In genomic region chr20:37987602-37988290, GRCh38 we compare ENCODE assay signal across 9 cellular contexts. TPM values are rescaled to one million over a fixed set of nuclear protein-coding genes. Genes with fewer than 3 reads are reported as not detected.
DNase-seq lines count a peak whose midpoint lies in the region; ATAC-seq and TF ChIP-seq lines count a peak whose summit lies in the region.
"Had no signal": no experiment of that assay in that cellular context is flagged by ENCODE, and none has a peak within 500 bp of the region (broad histone marks: within the 10 kb centered on the region; RNA-seq: fewer than 3 reads in every experiment).

No MANE protein-coding gene starts in this region.

- H3K4ac ChIP-seq in mesenchymal stem cell (ENCODE audit: low read depth in 1 of 2, low read length in 2 of 2), result no peak overlapping the region

- H3K27ac ChIP-seq in SJSA1, result peak overlapping the region; percentile 34
- H3K27ac ChIP-seq in mesenchymal stem cell (ENCODE audit: low read length, poor library complexity, severe bottlenecking), result no peak overlapping the region
- peak overlapping the region; percentile 75 for H3K27ac ChIP-seq in temporal lobe (ENCODE audit: low read depth, low read length)

- H2BK15ac ChIP-seq in mesenchymal stem cell (ENCODE audit: low read depth, poor library complexity, severe bottlenecking), result no peak overlapping the region

- ATAC-seq in GM18867 (IDR thresholded peaks at IDR 0.05; ENCODE audit: unreplicated experiment), result no peak

- DNase-seq in SJSA1 (ENCODE audit: low read depth in 1 of 2, low spot score in 2 of 2), result no peak
- no peak for DNase-seq in chondrocyte (ENCODE audit: low spot score)
- no peak for DNase-seq in mesenchymal stem cell
- no peak for DNase-seq in HFFc6
- DNase-seq in NCI-H2196 treated with DMSO at 0.1 percent for 48 hours (lab: John Stamatoyannopoulos, UW; ENCODE audit: unreplicated experiment), result no peak
- DNase-seq: NCI-H1436 treated with DMSO at 0.1 percent for 48 hours, SHP77 had no signal

- H3K4me3 Mint-ChIP-seq in chondrocyte (ENCODE audit: unreplicated experiment) (no peak overlapping the region), HFFc6 (no peak overlapping the region)

- no peak overlapping the region for H2BK5ac ChIP-seq in mesenchymal stem cell (ENCODE audit: low read depth, low read length, poor library complexity, severe bottlenecking)

- H3K36me3 Mint-ChIP-seq in chondrocyte (ENCODE audit: low read depth), result no peaks in the 10 kb centered on the region
- peaks cover 15% of the 10 kb centered on the region for H3K36me3 Mint-ChIP-seq in HFFc6 (ENCODE audit: low read depth)

- H3K4me3 ChIP-seq in SJSA1, result no peak overlapping the region
- no peak overlapping the region for H3K4me3 ChIP-seq in mesenchymal stem cell (ENCODE audit: insufficient read depth in 1 of 2, low read depth in 1 of 2, low read length in 2 of 2)

- no peak for TF ChIP-seq CTCF in chondrocyte (IDR thresholded peaks at IDR 0.05)
- TF ChIP-seq CTCF in HFFc6 (IDR thresholded peaks at IDR 0.05), result no peak

- WGBS in mesenchymal stem cell, result 80% methylated on average over 12 of the region's 12 CpGs

- H3K9me3 Mint-ChIP-seq in chondrocyte (ENCODE audit: low read depth), result no peaks in the 10 kb centered on the region
- no peaks in the 10 kb centered on the region for H3K9me3 Mint-ChIP-seq in HFFc6

- H3K4me1 Mint-ChIP-seq in chondrocyte (ENCODE audit: low read depth) (peaks cover 61% of the 10 kb centered on the region), HFFc6 (ENCODE audit: low read depth) (peaks cover 26% of the 10 kb centered on the region)

- H3K4me1 ChIP-seq in SJSA1 (replicated peaks) (peaks cover 60% of the 10 kb centered on the region), mesenchymal stem cell (ENCODE audit: control insufficient read depth, insufficient read depth, low read depth, low read length) (peaks cover 8% of the 10 kb centered on the region)

- no peak overlapping the region for H2BK12ac ChIP-seq in mesenchymal stem cell (ENCODE audit: low read length in 2 of 2)

- H3K14ac ChIP-seq in mesenchymal stem cell (ENCODE audit: low read length in 2 of 2), result no peak overlapping the region

- H3K18ac ChIP-seq in mesenchymal stem cell (ENCODE audit: low read depth in 1 of 2, low read length in 2 of 2), result no peak overlapping the region

- H4K8ac ChIP-seq in mesenchymal stem cell (ENCODE audit: low read length), result peak overlapping the region; percentile 31

- H3K36me3 ChIP-seq in SJSA1 (peaks cover 28% of the 10 kb centered on the region), mesenchymal stem cell (ENCODE audit: control insufficient read depth in 1 of 2, insufficient read depth in 2 of 2, low read depth in 1 of 2, low read length in 2 of 2) (peaks cover 16 to 54% of the 10 kb centered on the region in 2 experiments)

- no peak overlapping the region for H2AFZ ChIP-seq in mesenchymal stem cell (ENCODE audit: low read depth, low read length)

- no peak overlapping the region for H2BK120ac ChIP-seq in mesenchymal stem cell (ENCODE audit: low read depth, low read length)

- H3K27me3 Mint-ChIP-seq in chondrocyte (ENCODE audit: low read depth), result no peaks in the 10 kb centered on the region
- no peaks in the 10 kb centered on the region for H3K27me3 Mint-ChIP-seq in HFFc6 (ENCODE audit: insufficient read depth)

- H3K27me3 ChIP-seq in SJSA1 (replicated peaks), result no peaks in the 10 kb centered on the region
- no peaks in the 10 kb centered on the region for H3K27me3 ChIP-seq in mesenchymal stem cell (ENCODE audit: control insufficient read depth in 1 of 2, insufficient read depth in 1 of 2, low read length in 2 of 2)

- H2AK5ac ChIP-seq in mesenchymal stem cell (ENCODE audit: low read length, severe bottlenecking), result no peak overlapping the region

- H4K91ac ChIP-seq in mesenchymal stem cell (ENCODE audit: low read length), result no peak overlapping the region

- H3K9ac ChIP-seq in mesenchymal stem cell (ENCODE audit: low read length), result no peak overlapping the region

- H3K9me3 ChIP-seq in SJSA1 (replicated peaks) (no peaks in the 10 kb centered on the region), mesenchymal stem cell (ENCODE audit: control insufficient read depth, low read length) (no peaks in the 10 kb centered on the region)

- H3K23ac ChIP-seq in mesenchymal stem cell (ENCODE audit: low read length in 2 of 2), result no peak overlapping the region

- H3K27ac Mint-ChIP-seq in chondrocyte (ENCODE audit: unreplicated experiment) (peak overlapping the region; percentile 85), HFFc6 (no peak overlapping the region)

- H3K4me2 ChIP-seq in mesenchymal stem cell (ENCODE audit: low read length, poor library complexity, severe bottlenecking), result no peak overlapping the region

- peaks cover 2% of the 10 kb centered on the region for H3K79me1 ChIP-seq in mesenchymal stem cell (replicated peaks; ENCODE audit: low read length, poor library complexity, severe bottlenecking)

RNA-seq across cellular contexts. Expression of gene TTI1, which starts 45.5 kb away (rescaled TPM):
- 14.4 and 16.1 TPM in 2 replicates for total RNA-seq in SJSA1 (2014; rRNA removed; shearing (Covaris generic))
- total RNA-seq in chondrocyte (10.6 to 16.1 TPM (median 10.8 TPM) in 3 replicates), temporal lobe (24.8 TPM)
- polyA plus RNA-seq in mesenchymal stem cell (2013, experiment 1 of 2), result 7.0 TPM
- 6.9 TPM for polyA plus RNA-seq in mesenchymal stem cell (2013, experiment 2 of 2)
- total RNA-seq in HFFc6 (2021; fragmentation: NEBNext Ultra II Directional; extraction: Animal tissue kit (Norgen Biotek cat#: 25700)), result 10 to 100 TPM; 11.8 to 17.9 (median 14.1) TPM

RNA-seq across cellular contexts. Expression of gene RPRD1B, which starts 45.8 kb away (rescaled TPM):
- 27.9 and 50.7 TPM in 2 replicates for total RNA-seq in SJSA1 (2014; rRNA removed; shearing (Covaris generic))
- 16.9 to 21.6 TPM (median 19.3 TPM) in 3 replicates for total RNA-seq in chondrocyte
- polyA plus RNA-seq in mesenchymal stem cell (2013, experiment 1 of 2), result 26.4 TPM
- 25.9 TPM for polyA plus RNA-seq in mesenchymal stem cell (2013, experiment 2 of 2)
- 25.8 TPM for total RNA-seq in temporal lobe
- total RNA-seq in HFFc6 (2021; fragmentation: NEBNext Ultra II Directional; extraction: Animal tissue kit (Norgen Biotek cat#: 25700)), result 10 to 100 TPM; 15.9 to 20.2 (median 19.2) TPM
